Comparison of ENCODE assay signal across 36 cellular contexts in the genomic region with DNA sequence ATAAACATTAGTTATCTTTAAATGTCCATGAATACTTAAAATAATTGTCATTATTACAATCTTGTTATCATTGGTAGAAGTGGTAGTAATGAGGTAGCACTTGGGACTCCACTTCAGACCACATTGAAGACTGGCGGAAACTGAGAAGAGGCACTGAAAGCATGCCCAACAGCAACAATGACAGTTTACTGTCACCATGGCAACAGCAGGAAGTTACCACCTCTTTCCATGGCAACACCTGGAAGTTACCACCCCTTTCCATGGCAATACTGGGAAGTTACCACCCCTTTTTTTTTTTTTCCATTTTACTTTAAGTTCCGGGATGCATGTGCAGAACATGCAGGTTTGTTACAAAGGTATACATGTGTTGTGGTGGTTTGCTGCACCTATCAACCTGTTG.
"Had no signal": no experiment of that assay in that cellular context is flagged by ENCODE, and none has a peak within 500 bp of the region (broad histone marks: within the 10 kb centered on the region; RNA-seq: fewer than 3 reads in every experiment).

No MANE protein-coding gene starts in this region.

- ATAC-seq: activated CD4-positive, CD25-positive, alpha-beta regulatory T cell treated with anti-CD3 and anti-CD28 coated beads, Interleukin-2, amount 50 U/mL, for 24 hours; activated CD8-positive, alpha-beta memory T cell treated with anti-CD3 and anti-CD28 coated beads, Interleukin-2, amount 10 ng/mL, durations not matched to agents 7 days and 5 days; activated CD8-positive, alpha-beta T cell treated with anti-CD3 and anti-CD28 coated beads for 36 hours; activated naive CD4-positive, alpha-beta T cell treated with anti-CD3 and anti-CD28 coated beads, Interleukin-2, amount 50 U/mL, for 72 hours; esophagus mucosa; heart left ventricle; T-helper 17 cell had no signal

- FAIRE-seq: astrocyte, bronchial epithelial cell, frontal cortex had no signal

- DNase-seq: activated B cell treated with CpG ODN at 0.5 μM for 24 hours; activated CD4-positive, alpha-beta T cell treated with anti-CD3 and anti-CD28 coated beads for 48 hours; activated CD4-positive, alpha-beta T cell treated with anti-CD3 and anti-CD28 coated beads, Interleukin-2, amount 50 U/mL, for 1 hour; activated CD4-positive, alpha-beta T cell treated with anti-CD3 and anti-CD28 coated beads, Interleukin-2, amount 50 U/mL, for 48 hours; activated CD8-positive, alpha-beta memory T cell treated with anti-CD3 and anti-CD28 coated beads, Interleukin-2, amount 10 ng/mL, durations not matched to agents 7 days and 5 days; activated CD8-positive, alpha-beta memory T cell treated with anti-CD3 and anti-CD28 coated beads, Interleukin-2, amount 50 U/mL, for 4 hours; activated CD8-positive, alpha-beta T cell treated with anti-CD3 and anti-CD28 coated beads for 36 hours; activated gamma-delta T cell; activated naive CD4-positive, alpha-beta T cell; activated naive CD4-positive, alpha-beta T cell treated with anti-CD3 and anti-CD28 coated beads, Interleukin-2, amount 10 ng/mL, durations not matched to agents 7 days and 5 days; activated naive CD8-positive, alpha-beta T cell treated with anti-CD3 and anti-CD28 coated beads, Interleukin-2, amount 10 ng/mL, durations not matched to agents 7 days and 5 days; activated T-cell treated with anti-CD3 and anti-CD28 coated beads, Interleukin-2, amount 50 U/mL, for 1 hour; activated T-cell treated with anti-CD3 and anti-CD28 coated beads, Interleukin-2, amount 50 U/mL, for 48 hours; brain microvascular endothelial cell; dorsolateral prefrontal cortex; effector memory CD4-positive, alpha-beta T cell; endodermal cell; foreskin fibroblast; glutamatergic neuron; heart left ventricle; T-helper 1 cell; T-helper 17 cell; T1000; WERI-Rb-1 had no signal

- H3K36me3 Mint-ChIP-seq: activated CD8-positive, alpha-beta memory T cell treated with anti-CD3 and anti-CD28 coated beads, Interleukin-2, amount 10 ng/mL, durations not matched to agents 7 days and 5 days; activated naive CD4-positive, alpha-beta T cell treated with anti-CD3 and anti-CD28 coated beads, Interleukin-2, amount 10 ng/mL, durations not matched to agents 7 days and 5 days; activated naive CD4-positive, alpha-beta T cell treated with anti-CD3 and anti-CD28 coated beads, Interleukin-2, amount 50 U/mL, for 72 hours; activated naive CD8-positive, alpha-beta T cell treated with anti-CD3 and anti-CD28 coated beads, Interleukin-2, amount 10 ng/mL, durations not matched to agents 7 days and 5 days had no signal

- H3K27me3 Mint-ChIP-seq: activated B cell treated with CpG ODN at 0.5 μM for 24 hours; activated CD8-positive, alpha-beta memory T cell treated with anti-CD3 and anti-CD28 coated beads, Interleukin-2, amount 10 ng/mL, durations not matched to agents 7 days and 5 days; activated CD8-positive, alpha-beta T cell treated with anti-CD3 and anti-CD28 coated beads for 36 hours; activated naive CD4-positive, alpha-beta T cell treated with anti-CD3 and anti-CD28 coated beads, Interleukin-2, amount 10 ng/mL, durations not matched to agents 7 days and 5 days; activated naive CD8-positive, alpha-beta T cell treated with anti-CD3 and anti-CD28 coated beads, Interleukin-2, amount 10 ng/mL, durations not matched to agents 7 days and 5 days; central memory CD8-positive, alpha-beta T cell; dendritic cell treated with granulocyte-macrophage colony-stimulating factor and Interleukin-4, amounts not matched to agents 40 ng/mL and 50 ng/mL, for 4 days; T-helper 17 cell had no signal

- H3K4me3 Mint-ChIP-seq: activated B cell treated with CpG ODN at 0.5 μM for 24 hours; activated CD8-positive, alpha-beta memory T cell treated with anti-CD3 and anti-CD28 coated beads, Interleukin-2, amount 10 ng/mL, durations not matched to agents 7 days and 5 days; activated CD8-positive, alpha-beta T cell treated with anti-CD3 and anti-CD28 coated beads for 36 hours; activated naive CD4-positive, alpha-beta T cell treated with anti-CD3 and anti-CD28 coated beads, Interleukin-2, amount 10 ng/mL, durations not matched to agents 7 days and 5 days; activated naive CD8-positive, alpha-beta T cell treated with anti-CD3 and anti-CD28 coated beads, Interleukin-2, amount 10 ng/mL, durations not matched to agents 7 days and 5 days; activated T-helper 1 cell treated with anti-CD3 and anti-CD28 coated beads, Interleukin-12 subunit alpha, Interleukin-12 subunit beta, Interleukin-2, Interleukin-4 antibody, amounts not matched to agents 30 ng/mL and 10 ng/mL and 1 ng/mL, durations not matched to agents 14 hours and 24 hours and 36 hours; central memory CD8-positive, alpha-beta T cell; dendritic cell treated with granulocyte-macrophage colony-stimulating factor and Interleukin-4, amounts not matched to agents 40 ng/mL and 50 ng/mL, for 4 days; endodermal cell; T-helper 17 cell; T-helper 2 cell treated with Interferon-gamma antibody and Interleukin-4, amounts not matched to agents 5 μg/mL and 100 μg/mL, for 36 hours had no signal

- H3K27me3 ChIP-seq: brain microvascular endothelial cell, dorsolateral prefrontal cortex, heart left ventricle had no signal

- H3K27ac ChIP-seq: brain microvascular endothelial cell, coronary artery, dorsolateral prefrontal cortex, heart left ventricle, WERI-Rb-1 had no signal

- H3K27ac Mint-ChIP-seq: activated B cell treated with CpG ODN at 0.5 μM for 24 hours; activated CD8-positive, alpha-beta memory T cell treated with anti-CD3 and anti-CD28 coated beads, Interleukin-2, amount 10 ng/mL, durations not matched to agents 7 days and 5 days; activated CD8-positive, alpha-beta T cell treated with anti-CD3 and anti-CD28 coated beads for 36 hours; activated naive CD4-positive, alpha-beta T cell treated with anti-CD3 and anti-CD28 coated beads, Interleukin-2, amount 10 ng/mL, durations not matched to agents 7 days and 5 days; activated naive CD4-positive, alpha-beta T cell treated with anti-CD3 and anti-CD28 coated beads, Interleukin-2, amount 50 U/mL, for 72 hours; activated naive CD8-positive, alpha-beta T cell treated with anti-CD3 and anti-CD28 coated beads, Interleukin-2, amount 10 ng/mL, durations not matched to agents 7 days and 5 days; activated T-helper 1 cell treated with anti-CD3 and anti-CD28 coated beads, Interleukin-12 subunit alpha, Interleukin-12 subunit beta, Interleukin-2, Interleukin-4 antibody, amounts not matched to agents 30 ng/mL and 10 ng/mL and 1 ng/mL, durations not matched to agents 14 hours and 24 hours and 36 hours; activated T-helper 2 cell treated with anti-CD3 and anti-CD28 coated beads, Interferon-gamma antibody, Interleukin-2, Interleukin-4, amounts not matched to agents 10 μg/mL and 5 μg/mL and 100 μg/mL, durations not matched to agents 14 hours and 24 hours and 36 hours; dendritic cell treated with granulocyte-macrophage colony-stimulating factor and Interleukin-4, amounts not matched to agents 40 ng/mL and 50 ng/mL, for 4 days; endodermal cell; T-helper 17 cell; T-helper 2 cell treated with Interferon-gamma antibody and Interleukin-4, amounts not matched to agents 5 μg/mL and 100 μg/mL, for 36 hours had no signal

- H3K4me1 ChIP-seq: heart left ventricle had no signal

- H3K4me1 Mint-ChIP-seq: activated B cell treated with CpG ODN at 0.5 μM for 24 hours; activated CD8-positive, alpha-beta memory T cell treated with anti-CD3 and anti-CD28 coated beads, Interleukin-2, amount 10 ng/mL, durations not matched to agents 7 days and 5 days; activated naive CD4-positive, alpha-beta T cell treated with anti-CD3 and anti-CD28 coated beads, Interleukin-2, amount 10 ng/mL, durations not matched to agents 7 days and 5 days; activated naive CD8-positive, alpha-beta T cell treated with anti-CD3 and anti-CD28 coated beads, Interleukin-2, amount 10 ng/mL, durations not matched to agents 7 days and 5 days; central memory CD8-positive, alpha-beta T cell; endodermal cell; T-helper 17 cell had no signal

- H3K9me3 Mint-ChIP-seq: dendritic cell treated with granulocyte-macrophage colony-stimulating factor and Interleukin-4, amounts not matched to agents 40 ng/mL and 50 ng/mL, for 4 days; endodermal cell had no signal

- H3K36me3 ChIP-seq: brain microvascular endothelial cell, heart left ventricle, WERI-Rb-1 had no signal

- H3K4me3 ChIP-seq: coronary artery, dorsolateral prefrontal cortex, heart left ventricle had no signal
